Comparison of ENCODE assay signal across 9 cellular contexts in genomic region chr19:3178377-3178972, GRCh38. TPM values are rescaled to one million over a fixed set of nuclear protein-coding genes. Genes with fewer than 3 reads are reported as not detected.
DNase-seq lines count a peak whose midpoint lies in the region; ATAC-seq and TF ChIP-seq lines count a peak whose summit lies in the region.
"Had no signal": no experiment of that assay in that cellular context is flagged by ENCODE, and none has a peak within 500 bp of the region (broad histone marks: within the 10 kb centered on the region; RNA-seq: fewer than 3 reads in every experiment).

A gene with protein sequence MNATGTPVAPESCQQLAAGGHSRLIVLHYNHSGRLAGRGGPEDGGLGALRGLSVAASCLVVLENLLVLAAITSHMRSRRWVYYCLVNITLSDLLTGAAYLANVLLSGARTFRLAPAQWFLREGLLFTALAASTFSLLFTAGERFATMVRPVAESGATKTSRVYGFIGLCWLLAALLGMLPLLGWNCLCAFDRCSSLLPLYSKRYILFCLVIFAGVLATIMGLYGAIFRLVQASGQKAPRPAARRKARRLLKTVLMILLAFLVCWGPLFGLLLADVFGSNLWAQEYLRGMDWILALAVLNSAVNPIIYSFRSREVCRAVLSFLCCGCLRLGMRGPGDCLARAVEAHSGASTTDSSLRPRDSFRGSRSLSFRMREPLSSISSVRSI (plus strand): TSS chr19:3178769. CDS start chr19:3178793, 24 bp downstream.

- H3K4me3 ChIP-seq in CD4-positive, CD25-positive, alpha-beta regulatory T cell (ENCODE audit: low read depth, low read length) = peak within 1 kb of the TSS; percentile 94
- H3K4me3 ChIP-seq in left ventricle myocardium inferior = peak within 1 kb of the TSS; percentile 33

- intact Hi-C loops in activated CD4-positive, alpha-beta memory T cell treated with anti-CD3 and anti-CD28 coated beads for 36 hours (cut with micrococcal nuclease) = loop anchor here (2.0 kb wide), 1 partner anchor 46 kb away; no protein-coding TSS in a partner anchor
- intact Hi-C loops in left ventricle myocardium inferior (cut with micrococcal nuclease) = no loop called here

- H3K4me1 Mint-ChIP-seq in CD4-positive, CD25-positive, alpha-beta regulatory T cell = peaks cover 0 to 33% (median 18%) of the 10 kb centered on the region in 4 donors
- H3K4me1 Mint-ChIP-seq in activated CD4-positive, alpha-beta memory T cell treated with anti-CD3 and anti-CD28 coated beads for 36 hours (ENCODE audit: low read depth) = peaks cover 31% of the 10 kb centered on the region
- peaks cover 28 to 46% of the 10 kb centered on the region in 2 donors for H3K4me1 Mint-ChIP-seq in stimulated activated naive B cell treated with anti-CD40 and anti-IgM and Interleukin-4, amounts not matched to agents 10 μg/mL and 1 μg/mL and 100 μg/mL, for 72 hours

- H3K27ac ChIP-seq in CD4-positive, CD25-positive, alpha-beta regulatory T cell (ENCODE audit: insufficient read depth, low read length, poor library complexity, severe bottlenecking) = peak within 1 kb of the TSS; percentile 83
- H3K27ac ChIP-seq in left ventricle myocardium inferior (replicated peaks) = peak within 1 kb of the TSS; percentile 55

- H3K36me3 Mint-ChIP-seq in CD4-positive, CD25-positive, alpha-beta regulatory T cell = peaks cover 19% of the 10 kb centered on the region
- peaks cover 26% of the 10 kb centered on the region for H3K36me3 Mint-ChIP-seq in activated CD4-positive, alpha-beta memory T cell treated with anti-CD3 and anti-CD28 coated beads for 36 hours
- peaks cover 17 to 28% of the 10 kb centered on the region in 2 donors for H3K36me3 Mint-ChIP-seq in stimulated activated naive B cell treated with anti-CD40 and anti-IgM and Interleukin-4, amounts not matched to agents 10 μg/mL and 1 μg/mL and 100 μg/mL, for 72 hours

- ATAC-seq in CD4-positive, CD25-positive, alpha-beta regulatory T cell (ENCODE audit: low read depth in 2 of 2) = peak; percentile 78 to 81
- ATAC-seq in HG03159 (IDR thresholded peaks at IDR 0.05; ENCODE audit: unreplicated experiment) (peak; percentile 46), SK-N-SH treated with all-trans-retinoic acid at 6 μM for 48 hours (no peak)
- peak; percentile 48 to 51 for ATAC-seq in stimulated activated naive B cell treated with anti-CD40 and anti-IgM and Interleukin-4, amounts not matched to agents 10 μg/mL and 1 μg/mL and 100 μg/mL, for 72 hours (replicated peaks)

- peaks cover 0 to 3% (median 0%) of the 10 kb centered on the region in 7 donors for H3K9me3 Mint-ChIP-seq in CD4-positive, CD25-positive, alpha-beta regulatory T cell
- no peaks in the 10 kb centered on the region for H3K9me3 Mint-ChIP-seq in activated CD4-positive, alpha-beta memory T cell treated with anti-CD3 and anti-CD28 coated beads for 36 hours
- no peaks in the 10 kb centered on the region for H3K9me3 Mint-ChIP-seq in stimulated activated naive B cell treated with anti-CD40 and anti-IgM and Interleukin-4, amounts not matched to agents 10 μg/mL and 1 μg/mL and 100 μg/mL, for 72 hours

- TF ChIP-seq CTCF in left ventricle myocardium inferior (IDR thresholded peaks at IDR 0.05; ENCODE audit: borderline replicate concordance) = no peak

- H3K4me1 ChIP-seq in CD4-positive, CD25-positive, alpha-beta regulatory T cell (ENCODE audit: control insufficient read depth, insufficient read depth, low read length, poor library complexity, severe bottlenecking) = peaks cover 59% of the 10 kb centered on the region
- H3K4me1 ChIP-seq in left ventricle myocardium inferior = peaks cover 15% of the 10 kb centered on the region

- no peaks in the 10 kb centered on the region for H3K27me3 ChIP-seq in CD4-positive, CD25-positive, alpha-beta regulatory T cell (ENCODE audit: control insufficient read depth, insufficient read depth, low read length)
- H3K27me3 ChIP-seq in left ventricle myocardium inferior (ENCODE audit: low read depth) = no peaks in the 10 kb centered on the region

- H3K27me3 Mint-ChIP-seq in CD4-positive, CD25-positive, alpha-beta regulatory T cell = peaks cover 4% of the 10 kb centered on the region
- no peaks in the 10 kb centered on the region for H3K27me3 Mint-ChIP-seq in activated CD4-positive, alpha-beta memory T cell treated with anti-CD3 and anti-CD28 coated beads for 36 hours
- no peaks in the 10 kb centered on the region for H3K27me3 Mint-ChIP-seq in stimulated activated naive B cell treated with anti-CD40 and anti-IgM and Interleukin-4, amounts not matched to agents 10 μg/mL and 1 μg/mL and 100 μg/mL, for 72 hours

- peak; percentile 55 to 96 (median 80) for DNase-seq in CD4-positive, CD25-positive, alpha-beta regulatory T cell
- DNase-seq in activated CD4-positive, alpha-beta memory T cell treated with anti-CD3 and anti-CD28 coated beads for 36 hours = peak; percentile 78
- DNase-seq in left ventricle myocardium inferior (no peak), NCI-H345 (lab: John Stamatoyannopoulos, UW) (no peak), NCI-H2081 (lab: John Stamatoyannopoulos, UW) (no peak)
- peak; percentile 68 for DNase-seq in stimulated activated naive B cell treated with anti-CD40 and anti-IgM and Interleukin-4, amounts not matched to agents 10 μg/mL and 1 μg/mL and 100 μg/mL, for 72 hours

- peak within 1 kb of the TSS; percentile 90 to 98 (median 95) for H3K27ac Mint-ChIP-seq in CD4-positive, CD25-positive, alpha-beta regulatory T cell
- H3K27ac Mint-ChIP-seq in activated CD4-positive, alpha-beta memory T cell treated with anti-CD3 and anti-CD28 coated beads for 36 hours = peak within 1 kb of the TSS; percentile 97
- H3K27ac Mint-ChIP-seq in stimulated activated naive B cell treated with anti-CD40 and anti-IgM and Interleukin-4, amounts not matched to agents 10 μg/mL and 1 μg/mL and 100 μg/mL, for 72 hours = peak within 1 kb of the TSS; percentile 98

- peaks cover 18% of the 10 kb centered on the region for H3K36me3 ChIP-seq in CD4-positive, CD25-positive, alpha-beta regulatory T cell (ENCODE audit: control insufficient read depth, insufficient read depth, low read length)
- H3K36me3 ChIP-seq in left ventricle myocardium inferior = no peaks in the 10 kb centered on the region

- CTCF ChIA-PET in activated CD4-positive, alpha-beta memory T cell treated with anti-CD3 and anti-CD28 coated beads for 36 hours (lab: Charles Lee) = no interaction called here

- no peaks in the 10 kb centered on the region for H3K9me3 ChIP-seq in CD4-positive, CD25-positive, alpha-beta regulatory T cell (ENCODE audit: control insufficient read depth in 2 of 2, low read length in 2 of 2)
- no peaks in the 10 kb centered on the region for H3K9me3 ChIP-seq in left ventricle myocardium inferior (replicated peaks)

- POLR2A ChIA-PET in activated CD4-positive, alpha-beta memory T cell treated with anti-CD3 and anti-CD28 coated beads for 36 hours (lab: Charles Lee) = no interaction called here

- peak within 1 kb of the TSS; percentile 89 to 99 (median 96) for H3K4me3 Mint-ChIP-seq in CD4-positive, CD25-positive, alpha-beta regulatory T cell
- H3K4me3 Mint-ChIP-seq in activated CD4-positive, alpha-beta memory T cell treated with anti-CD3 and anti-CD28 coated beads for 36 hours = peak within 1 kb of the TSS; percentile 98
- H3K4me3 Mint-ChIP-seq in stimulated activated naive B cell treated with anti-CD40 and anti-IgM and Interleukin-4, amounts not matched to agents 10 μg/mL and 1 μg/mL and 100 μg/mL, for 72 hours = peak within 1 kb of the TSS; percentile 96

TF ChIP-seq in SK-N-SH treated with all-trans-retinoic acid at 6 μM for 48 hours, 23 proteins besides CTCF, POLR2A, EP300 and RAD21 (continues in another document):
- TF ChIP-seq ISL1 (CRISPR knock-in tag; IDR thresholded peaks at IDR 0.05) (no peak), ZNF565 (CRISPR knock-in tag; conservative IDR thresholded peaks at IDR 0.05; ENCODE audit: low read depth) (no peak), ESRRG (CRISPR knock-in tag; IDR thresholded peaks at IDR 0.05) (no peak), SNAI2 (CRISPR knock-in tag; IDR thresholded peaks at IDR 0.05) (no peak), ZNF70 (CRISPR knock-in tag; IDR thresholded peaks at IDR 0.05) (no peak), PPARA (CRISPR knock-in tag; IDR thresholded peaks at IDR 0.05; ENCODE audit: borderline replicate concordance) (no peak), OSR1 (CRISPR knock-in tag; IDR thresholded peaks at IDR 0.05) (no peak), GLIS3 (CRISPR knock-in tag; IDR thresholded peaks at IDR 0.05) (no peak), CSRNP3 (CRISPR knock-in tag; IDR thresholded peaks at IDR 0.05) (no peak)
- TF ChIP-seq, protein P1, sequence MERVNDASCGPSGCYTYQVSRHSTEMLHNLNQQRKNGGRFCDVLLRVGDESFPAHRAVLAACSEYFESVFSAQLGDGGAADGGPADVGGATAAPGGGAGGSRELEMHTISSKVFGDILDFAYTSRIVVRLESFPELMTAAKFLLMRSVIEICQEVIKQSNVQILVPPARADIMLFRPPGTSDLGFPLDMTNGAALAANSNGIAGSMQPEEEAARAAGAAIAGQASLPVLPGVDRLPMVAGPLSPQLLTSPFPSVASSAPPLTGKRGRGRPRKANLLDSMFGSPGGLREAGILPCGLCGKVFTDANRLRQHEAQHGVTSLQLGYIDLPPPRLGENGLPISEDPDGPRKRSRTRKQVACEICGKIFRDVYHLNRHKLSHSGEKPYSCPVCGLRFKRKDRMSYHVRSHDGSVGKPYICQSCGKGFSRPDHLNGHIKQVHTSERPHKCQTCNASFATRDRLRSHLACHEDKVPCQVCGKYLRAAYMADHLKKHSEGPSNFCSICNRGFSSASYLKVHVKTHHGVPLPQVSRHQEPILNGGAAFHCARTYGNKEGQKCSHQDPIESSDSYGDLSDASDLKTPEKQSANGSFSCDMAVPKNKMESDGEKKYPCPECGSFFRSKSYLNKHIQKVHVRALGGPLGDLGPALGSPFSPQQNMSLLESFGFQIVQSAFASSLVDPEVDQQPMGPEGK (CRISPR knock-in tag; IDR thresholded peaks at IDR 0.05; ENCODE audit: borderline replicate concordance) = no peak

RNA-seq across cellular contexts. Expression of the gene that starts here (rescaled TPM):
- 159 TPM for total RNA-seq in CD4-positive, CD25-positive, alpha-beta regulatory T cell
- 100 to 1,000 TPM; 706 to 902 (median 799) TPM for polyA plus RNA-seq in CD4-positive, CD25-positive, alpha-beta regulatory T cell
- total RNA-seq in activated CD4-positive, alpha-beta memory T cell treated with anti-CD3 and anti-CD28 coated beads for 36 hours = 10 to 100 TPM; 32.7 to 34.0 TPM
- 0.60 TPM for total RNA-seq in left ventricle myocardium inferior
- total RNA-seq: Daoy had no signal

Comparison
In these comparisons a context has a peak if more than half of its experiments do, and no peak if none do; other contexts are left out.
1. RNA of the gene that starts here (total RNA-seq): 159 TPM in CD4-positive, CD25-positive, alpha-beta regulatory T cell (single experiment) and 32.7 to 34.0 TPM in activated CD4-positive, alpha-beta memory T cell treated with anti-CD3 and anti-CD28 coated beads for 36 hours; 0.60 TPM in left ventricle myocardium inferior (single experiment); every median in the first group is over 10 times any median in the second.
2. DNase-seq: peak in CD4-positive, CD25-positive, alpha-beta regulatory T cell (3 of 3), activated CD4-positive, alpha-beta memory T cell treated with anti-CD3 and anti-CD28 coated beads for 36 hours (single experiment) and stimulated activated naive B cell treated with anti-CD40 and anti-IgM and Interleukin-4, amounts not matched to agents 10 μg/mL and 1 μg/mL and 100 μg/mL, for 72 hours (single experiment); none in left ventricle myocardium inferior (single experiment), NCI-H345 (single experiment) and NCI-H2081 (0 of 2).
3. Peak in every context shown above with its lines, with median percentiles within 50 percentile points of each other: H3K27ac Mint-ChIP-seq and H3K4me3 Mint-ChIP-seq.